9 cellular contexts compared by ENCODE assay signal in the genomic region with DNA sequence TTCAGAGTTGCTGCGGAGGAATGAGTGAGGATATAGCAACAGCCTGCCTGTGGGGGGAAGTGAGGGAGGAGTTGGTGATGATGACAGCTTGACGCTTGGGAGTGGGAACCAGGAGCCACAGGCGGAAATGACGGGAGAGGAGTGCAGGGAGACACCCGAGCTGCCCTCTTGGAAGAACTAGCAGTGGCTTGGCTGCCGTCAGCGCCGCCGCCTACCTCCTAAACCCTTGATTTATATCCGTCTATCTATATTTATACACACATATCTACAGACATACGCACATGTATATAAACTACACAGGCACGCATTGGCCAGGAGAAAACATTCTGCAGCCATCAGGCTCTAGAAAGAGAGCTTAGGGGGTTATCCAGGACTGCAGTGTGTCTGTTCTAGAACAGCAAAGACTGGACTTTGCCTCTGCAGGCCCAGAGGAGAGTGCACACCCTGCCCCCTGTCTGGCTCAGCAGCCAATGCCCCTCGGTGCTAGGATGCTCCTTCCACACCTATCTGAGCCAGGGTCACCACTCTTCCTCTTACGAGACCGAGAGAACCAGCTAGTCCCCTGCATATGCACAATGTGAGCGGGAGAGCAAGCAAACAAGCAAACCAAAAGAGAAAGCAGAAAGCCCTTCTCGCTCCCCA. TPM values are rescaled to one million over a fixed set of nuclear protein-coding genes. Genes with fewer than 3 reads are reported as not detected.
A peak's percentile ranks its signal among the peaks of the same experiment; 100 is the strongest.
DNase-seq lines count a peak whose midpoint lies in the region; ATAC-seq, FAIRE-seq and TF ChIP-seq lines count a peak whose summit lies in the region.
"Had no signal": no experiment of that assay in that cellular context is flagged by ENCODE, and none has a peak within 500 bp of the region (broad histone marks: within the 10 kb centered on the region; RNA-seq: fewer than 3 reads in every experiment).

No MANE protein-coding gene starts in this region.

- no peak for FAIRE-seq in GM12892 (lab: Jason Lieb, UNC)

- no peak for TF ChIP-seq POLR2A in GM12892 (IDR thresholded peaks at IDR 0.05; ENCODE audit: low read depth, low read length)

- H3K27ac ChIP-seq in SJCRH30 (no peak overlapping the region), cardiac muscle cell (peak overlapping the region; percentile 69), rectal smooth muscle tissue (ENCODE audit: low read depth, low read length) (peak overlapping the region; percentile 77)

- H3K9ac ChIP-seq in rectal smooth muscle tissue (ENCODE audit: low read length): no peak overlapping the region

- no peaks in the 10 kb centered on the region for H3K36me3 ChIP-seq in SJCRH30
- H3K36me3 ChIP-seq in cardiac muscle cell: no peaks in the 10 kb centered on the region
- no peaks in the 10 kb centered on the region for H3K36me3 ChIP-seq in rectal smooth muscle tissue (ENCODE audit: control insufficient read depth, insufficient read depth, low read length)

- no peak for ATAC-seq in HG03159 (IDR thresholded peaks at IDR 0.05; ENCODE audit: unreplicated experiment)
- ATAC-seq: activated naive CD4-positive, alpha-beta T cell treated with anti-CD3 and anti-CD28 coated beads, Interleukin-2, amount 50 U/mL, for 72 hours had no signal

- no peaks in the 10 kb centered on the region for H3K27me3 ChIP-seq in SJCRH30
- H3K27me3 ChIP-seq in cardiac muscle cell: no peaks in the 10 kb centered on the region
- H3K27me3 ChIP-seq in rectal smooth muscle tissue (ENCODE audit: control insufficient read depth, insufficient read depth, low read length): no peaks in the 10 kb centered on the region

- DNase-seq in ELF-1 (ENCODE audit: low read depth, low spot score) (peak; percentile 59), SJCRH30 (peak; percentile 69 to 76), cardiac muscle cell (ENCODE audit: low read depth in 1 of 2, low spot score in 1 of 2) (peak; percentile 64 to 96), GM12892 (ENCODE audit: insufficient read length) (no peak), NCI-H1436 treated with DMSO at 0.1 percent for 48 hours (lab: John Stamatoyannopoulos, UW) (no peak)
- DNase-seq in NK-92 treated with Interleukin-12 subunit alpha and Interleukin-12 subunit beta, amount 100 ng/mL, for 24 hours (lab: John Stamatoyannopoulos, UW): no peak

- H3K9me3 ChIP-seq in SJCRH30 (replicated peaks) (no peaks in the 10 kb centered on the region), cardiac muscle cell (ENCODE audit: low read depth) (no peaks in the 10 kb centered on the region)

- peaks cover 18% of the 10 kb centered on the region for H3K4me1 ChIP-seq in SJCRH30
- peaks cover 36% of the 10 kb centered on the region for H3K4me1 ChIP-seq in cardiac muscle cell (ENCODE audit: low read depth)
- peaks cover 16% of the 10 kb centered on the region for H3K4me1 ChIP-seq in rectal smooth muscle tissue (ENCODE audit: control insufficient read depth, insufficient read depth, low read length)

- H3K4me3 ChIP-seq in SJCRH30: peak overlapping the region; percentile 46
- H3K4me3 ChIP-seq in cardiac muscle cell: no peak overlapping the region
- H3K4me3 ChIP-seq in rectal smooth muscle tissue (ENCODE audit: low read length): peak overlapping the region; percentile 47

- TF ChIP-seq CTCF in cardiac muscle cell (IDR thresholded peaks at IDR 0.05; ENCODE audit: low read depth, low read length): no peak

RNA-seq across cellular contexts. Expression of gene MAGEF1, which starts 45.3 kb away (rescaled TPM):
- 54.3 and 58.7 TPM in 2 replicates for total RNA-seq in SJCRH30 (2014; rRNA removed; shearing (Covaris generic))
- 200 and 255 TPM in 2 replicates for total RNA-seq in cardiac muscle cell
- polyA plus RNA-seq in cardiac muscle cell: 236 and 249 TPM in 2 replicates
- 17.8 TPM for polyA plus RNA-seq in GM12892 (2012; ENCODE audit: missing spikeins)

RNA-seq across cellular contexts. Expression of gene VPS8, which starts 54.8 kb away (rescaled TPM):
- total RNA-seq in SJCRH30 (2014; rRNA removed; shearing (Covaris generic)): 44.3 and 47.2 TPM in 2 replicates
- 45.3 and 47.1 TPM in 2 replicates for total RNA-seq in cardiac muscle cell
- polyA plus RNA-seq in cardiac muscle cell: 41.2 and 61.5 TPM in 2 replicates
- 13.2 TPM for polyA plus RNA-seq in GM12892 (2012; ENCODE audit: missing spikeins)

Comparison
In these comparisons a context has a peak if more than half of its experiments do, and no peak if none do; other contexts are left out.
1. DNase-seq: peak in ELF-1 (single experiment), SJCRH30 (2 of 2) and cardiac muscle cell (2 of 2); none in GM12892 (single experiment), NCI-H1436 treated with DMSO at 0.1 percent for 48 hours (single experiment) and NK-92 treated with Interleukin-12 subunit alpha and Interleukin-12 subunit beta, amount 100 ng/mL, for 24 hours (single experiment).